In the genomic region with DNA sequence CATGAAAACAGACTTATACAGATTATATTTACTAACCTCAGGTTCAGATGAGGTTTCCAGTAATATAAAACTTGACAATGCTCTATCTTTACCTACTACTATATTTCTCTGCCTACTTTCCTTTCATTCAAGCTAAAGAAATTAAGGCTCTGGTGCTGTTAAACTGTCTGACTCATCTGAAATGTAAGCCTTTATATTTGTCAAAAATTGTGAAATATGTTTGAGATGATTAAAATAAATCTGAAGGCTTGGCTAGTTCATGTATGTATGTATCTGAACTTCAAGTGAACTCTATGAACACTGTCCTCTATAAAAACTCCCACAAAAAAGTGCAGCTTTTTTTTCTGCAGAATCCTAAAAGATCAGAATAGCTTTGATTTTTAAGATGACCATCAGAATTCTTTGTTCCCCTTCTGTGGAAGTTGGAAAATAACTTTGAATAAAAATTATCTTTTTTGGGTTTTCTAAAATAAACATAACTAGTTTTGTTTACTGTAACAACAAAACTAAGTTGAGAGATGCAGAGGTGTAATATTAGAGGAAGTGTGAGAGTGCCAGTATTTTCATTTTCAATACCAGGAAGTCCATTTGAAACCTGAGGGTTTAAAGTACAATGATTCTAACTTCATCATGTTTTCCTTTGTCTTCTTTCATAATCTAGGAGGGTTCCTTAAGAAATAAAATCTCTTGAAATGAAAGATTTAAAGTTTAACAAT, we compare ENCODE assay signal across 15 cellular contexts. TPM values are rescaled to one million over a fixed set of nuclear protein-coding genes. Genes with fewer than 3 reads are reported as not detected.
A peak's percentile ranks its signal among the peaks of the same experiment; 100 is the strongest.
DNase-seq lines count a peak whose midpoint lies in the region; ATAC-seq, FAIRE-seq and TF ChIP-seq lines count a peak whose summit lies in the region.
"Had no signal": no experiment of that assay in that cellular context is flagged by ENCODE, and none has a peak within 500 bp of the region (broad histone marks: within the 10 kb centered on the region; RNA-seq: fewer than 3 reads in every experiment).

No MANE protein-coding gene starts in this region.

- H3K4me1 Mint-ChIP-seq in activated CD8-positive, alpha-beta memory T cell treated with anti-CD3 and anti-CD28 coated beads, Interleukin-2, amount 10 ng/mL, durations not matched to agents 7 days and 5 days: peaks cover 27% of the 10 kb centered on the region
- H3K4me1 Mint-ChIP-seq: activated T-helper 17 cell treated with anti-CD3 and anti-CD28 coated beads, Interleukin-2, amount 50 U/mL, for 72 hours; natural killer cell had no signal

- peak; percentile 55 for ATAC-seq in activated CD8-positive, alpha-beta memory T cell treated with anti-CD3 and anti-CD28 coated beads, Interleukin-2, amount 10 ng/mL, durations not matched to agents 7 days and 5 days
- ATAC-seq in HG03159 (IDR thresholded peaks at IDR 0.05; ENCODE audit: unreplicated experiment) (peak; percentile 76), GM18520 (IDR thresholded peaks at IDR 0.05; ENCODE audit: unreplicated experiment) (no peak)
- ATAC-seq: activated T-helper 17 cell treated with anti-CD3 and anti-CD28 coated beads, Interleukin-2, amount 50 U/mL, for 72 hours; natural killer cell had no signal

- FAIRE-seq in D721Med (lab: Jason Lieb, UNC): no peak

- H3K4me3 Mint-ChIP-seq in activated CD8-positive, alpha-beta memory T cell treated with anti-CD3 and anti-CD28 coated beads, Interleukin-2, amount 10 ng/mL, durations not matched to agents 7 days and 5 days: no peak overlapping the region
- H3K4me3 Mint-ChIP-seq: activated T-helper 17 cell treated with anti-CD3 and anti-CD28 coated beads, Interleukin-2, amount 50 U/mL, for 72 hours; natural killer cell had no signal

- H3K36me3 Mint-ChIP-seq in activated CD8-positive, alpha-beta memory T cell treated with anti-CD3 and anti-CD28 coated beads, Interleukin-2, amount 10 ng/mL, durations not matched to agents 7 days and 5 days: peaks cover 54% of the 10 kb centered on the region

- peaks cover 3% of the 10 kb centered on the region for H3K27me3 Mint-ChIP-seq in activated CD8-positive, alpha-beta memory T cell treated with anti-CD3 and anti-CD28 coated beads, Interleukin-2, amount 10 ng/mL, durations not matched to agents 7 days and 5 days
- H3K27me3 Mint-ChIP-seq: activated T-helper 17 cell treated with anti-CD3 and anti-CD28 coated beads, Interleukin-2, amount 50 U/mL, for 72 hours had no signal

- TF ChIP-seq CTCF in D721Med (IDR thresholded peaks at IDR 0.05; ENCODE audit: insufficient read depth, missing control alignments): no peak

- CTCF ChIA-PET in activated CD8-positive, alpha-beta memory T cell treated with anti-CD3 and anti-CD28 coated beads, Interleukin-2, amount 10 ng/mL, durations not matched to agents 7 days and 5 days (lab: Charles Lee): interaction anchor here (1.0 to 1.4 kb wide), 3 partner anchors 11 to 279 kb away, joined by 3 to 6 read pairs (median 3); no protein-coding TSS in a partner anchor

- peak overlapping the region; percentile 48 for H3K27ac Mint-ChIP-seq in activated CD8-positive, alpha-beta memory T cell treated with anti-CD3 and anti-CD28 coated beads, Interleukin-2, amount 10 ng/mL, durations not matched to agents 7 days and 5 days
- H3K27ac Mint-ChIP-seq: activated T-helper 17 cell treated with anti-CD3 and anti-CD28 coated beads, Interleukin-2, amount 50 U/mL, for 72 hours; natural killer cell had no signal

- peaks cover 18% of the 10 kb centered on the region for H3K9me3 Mint-ChIP-seq in activated CD8-positive, alpha-beta memory T cell treated with anti-CD3 and anti-CD28 coated beads, Interleukin-2, amount 10 ng/mL, durations not matched to agents 7 days and 5 days (ENCODE audit: low read depth)

- DNase-seq in activated CD8-positive, alpha-beta memory T cell treated with anti-CD3 and anti-CD28 coated beads, Interleukin-2, amount 10 ng/mL, durations not matched to agents 7 days and 5 days: no peak
- no peak for DNase-seq in activated CD8-positive, alpha-beta memory T cell treated with anti-CD3 and anti-CD28 coated beads, Interleukin-2, amount 50 U/mL, for 4 hours
- DNase-seq in amniotic epithelial cell (ENCODE audit: low read depth) (peak; percentile 82), D721Med (ENCODE audit: insufficient read length, low spot score) (no peak), GM19240 (ENCODE audit: insufficient read length, low spot score) (no peak), DMS 273 (lab: John Stamatoyannopoulos, UW; ENCODE audit: unreplicated experiment) (no peak)
- DNase-seq: activated CD4-positive, CD25-positive, alpha-beta regulatory T cell treated with anti-CD3 and anti-CD28 coated beads, Interleukin-2, amount 50 U/mL, for 72 hours; KG1; natural killer cell; SHP77 had no signal

RNA-seq across cellular contexts. Expression of gene ILDR1, which starts 42.2 kb away (rescaled TPM):
- total RNA-seq in activated CD8-positive, alpha-beta memory T cell treated with anti-CD3 and anti-CD28 coated beads, Interleukin-2, amount 10 ng/mL, durations not matched to agents 7 days and 5 days: 1 to 10 TPM; 3.8 to 4.5 TPM
- total RNA-seq: A673, Daoy had no signal
